ENCODE assay signal across 37 cellular contexts in the genomic region with DNA sequence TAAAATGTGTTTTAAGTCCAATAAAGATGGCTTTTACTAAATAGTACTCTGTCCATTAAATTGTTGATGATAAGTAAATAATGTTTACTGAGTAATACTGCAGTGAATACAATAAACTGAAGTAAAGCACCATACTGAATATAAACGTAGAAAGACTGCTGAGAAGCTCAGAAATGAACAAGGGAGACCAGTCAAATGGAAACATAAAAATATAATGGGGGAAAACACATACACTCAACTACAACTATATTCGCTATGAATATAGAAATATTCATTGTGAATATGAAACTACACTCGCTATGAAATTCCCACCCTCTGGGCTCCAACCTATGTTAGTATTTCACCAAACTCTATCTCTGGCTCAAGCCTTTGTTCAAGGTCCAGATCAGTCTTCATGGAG.
"Had no signal": no experiment of that assay in that cellular context is flagged by ENCODE, and none has a peak within 500 bp of the region (broad histone marks: within the 10 kb centered on the region; RNA-seq: fewer than 3 reads in every experiment).

No MANE protein-coding gene starts in this region.

- H3K36me3 Mint-ChIP-seq: WTC11 had no signal

- FAIRE-seq: astrocyte had no signal

- H3K4me3 Mint-ChIP-seq: activated CD4-positive, alpha-beta memory T cell treated with anti-CD3 and anti-CD28 coated beads for 36 hours; activated CD4-positive, alpha-beta T cell treated with anti-CD3 and anti-CD28 coated beads, Interleukin-2, amount 10 ng/mL, durations not matched to agents 24 days and 14 days; activated CD8-positive, alpha-beta T cell treated with anti-CD3 and anti-CD28 coated beads for 36 hours; activated naive CD4-positive, alpha-beta T cell treated with anti-CD3 and anti-CD28 coated beads for 36 hours; activated naive CD8-positive, alpha-beta T cell treated with anti-CD3 and anti-CD28 coated beads for 36 hours; activated T-cell treated with anti-CD3 and anti-CD28 coated beads, Interleukin-2, amount 50 U/mL, for 4 hours; activated T-cell treated with anti-CD3 and anti-CD28 coated beads, Interleukin-2, amount 50 U/mL, for 72 hours; activated T-helper 1 cell treated with anti-CD3 and anti-CD28 coated beads, Interleukin-12 subunit alpha, Interleukin-12 subunit beta, Interleukin-2, Interleukin-4 antibody, amounts not matched to agents 30 ng/mL and 10 ng/mL and 1 ng/mL, durations not matched to agents 14 hours and 24 hours and 36 hours; activated T-helper 17 cell treated with anti-CD3 and anti-CD28 coated beads, Interleukin-2, amount 50 U/mL, for 72 hours; T-helper 1 cell treated with Interleukin-12 subunit alpha and Interleukin-12 subunit beta and Interleukin-4 antibody, amounts not matched to agents 30 μg/mL and 1 μg/mL, for 36 hours; T-helper 2 cell treated with Interferon-gamma antibody and Interleukin-4, amounts not matched to agents 5 μg/mL and 100 μg/mL, for 36 hours; WTC11 had no signal

- H3K4me1 Mint-ChIP-seq: activated CD4-positive, alpha-beta T cell treated with anti-CD3 and anti-CD28 coated beads, Interleukin-2, amount 10 ng/mL, durations not matched to agents 24 days and 14 days; activated T-helper 17 cell treated with anti-CD3 and anti-CD28 coated beads, Interleukin-2, amount 50 U/mL, for 72 hours; WTC11 had no signal

- H3K9me3 ChIP-seq: adrenal gland, body of pancreas, breast epithelium had no signal

- H3K4me3 ChIP-seq: adrenal gland, body of pancreas, breast epithelium had no signal

- H3K27me3 Mint-ChIP-seq: activated CD4-positive, alpha-beta memory T cell treated with anti-CD3 and anti-CD28 coated beads for 36 hours; activated CD4-positive, alpha-beta T cell treated with anti-CD3 and anti-CD28 coated beads, Interleukin-2, amount 10 ng/mL, durations not matched to agents 24 days and 14 days; activated CD8-positive, alpha-beta T cell treated with anti-CD3 and anti-CD28 coated beads for 36 hours; activated naive CD8-positive, alpha-beta T cell treated with anti-CD3 and anti-CD28 coated beads for 36 hours; activated T-helper 17 cell treated with anti-CD3 and anti-CD28 coated beads, Interleukin-2, amount 50 U/mL, for 72 hours had no signal

- H3K27ac ChIP-seq: adrenal gland, body of pancreas, brain microvascular endothelial cell, breast epithelium, WERI-Rb-1 had no signal

- H3K27me3 ChIP-seq: adrenal gland, body of pancreas, brain microvascular endothelial cell, breast epithelium had no signal

- H3K4me1 ChIP-seq: adrenal gland, breast epithelium had no signal

- DNase-seq: activated CD4-positive, alpha-beta memory T cell treated with anti-CD3 and anti-CD28 coated beads for 36 hours; activated CD4-positive, alpha-beta T cell treated with anti-CD3 and anti-CD28 coated beads for 1 hour; activated CD4-positive, alpha-beta T cell treated with anti-CD3 and anti-CD28 coated beads for 4 hours; activated CD4-positive, alpha-beta T cell treated with anti-CD3 and anti-CD28 coated beads, Interleukin-2, amount 10 ng/mL, durations not matched to agents 24 days and 14 days; activated CD4-positive, alpha-beta T cell treated with anti-CD3 and anti-CD28 coated beads, Interleukin-2, amount 50 U/mL, for 1 hour; activated CD4-positive, alpha-beta T cell treated with anti-CD3 and anti-CD28 coated beads, Interleukin-2, amount 50 U/mL, for 4 hours; activated CD4-positive, CD25-positive, alpha-beta regulatory T cell; activated CD8-positive, alpha-beta memory T cell treated with anti-CD3 and anti-CD28 coated beads, Interleukin-2, amount 50 U/mL, for 4 hours; activated CD8-positive, alpha-beta T cell treated with anti-CD3 and anti-CD28 coated beads for 36 hours; activated effector memory CD4-positive, alpha-beta T cell treated with anti-CD3 and anti-CD28 coated beads, Interleukin-2, amount 50 U/mL, for 16 hours; activated gamma-delta T cell treated with Interleukin-2 at 50 U/mL for 16 hours; activated naive CD4-positive, alpha-beta T cell; activated naive CD4-positive, alpha-beta T cell treated with anti-CD3 and anti-CD28 coated beads for 36 hours; activated naive CD4-positive, alpha-beta T cell treated with anti-CD3 and anti-CD28 coated beads, Interleukin-2, amount 50 U/mL, for 16 hours; activated naive CD8-positive, alpha-beta T cell treated with anti-CD3 and anti-CD28 coated beads for 36 hours; activated T-cell treated with anti-CD3 and anti-CD28 coated beads for 4 hours; activated T-cell treated with anti-CD3 and anti-CD28 coated beads, Interleukin-2, amount 50 U/mL, for 1 hour; activated T-cell treated with anti-CD3 and anti-CD28 coated beads, Interleukin-2, amount 50 U/mL, for 4 hours; activated T-cell treated with anti-CD3 and anti-CD28 coated beads, Interleukin-2, amount 50 U/mL, for 72 hours; adrenal gland; amniotic stem cell; aorta; body of pancreas; brain microvascular endothelial cell; central memory CD4-positive, alpha-beta T cell; T-helper 1 cell; T-helper 2 cell; T-helper 9 cell; WERI-Rb-1 had no signal

- H3K27ac Mint-ChIP-seq: activated CD4-positive, alpha-beta memory T cell treated with anti-CD3 and anti-CD28 coated beads for 36 hours; activated CD4-positive, alpha-beta T cell treated with anti-CD3 and anti-CD28 coated beads, Interleukin-2, amount 10 ng/mL, durations not matched to agents 24 days and 14 days; activated CD8-positive, alpha-beta T cell treated with anti-CD3 and anti-CD28 coated beads for 36 hours; activated naive CD4-positive, alpha-beta T cell treated with anti-CD3 and anti-CD28 coated beads for 36 hours; activated naive CD4-positive, alpha-beta T cell treated with anti-CD3 and anti-CD28 coated beads, Interleukin-2, amount 50 U/mL, for 72 hours; activated naive CD8-positive, alpha-beta T cell treated with anti-CD3 and anti-CD28 coated beads for 36 hours; activated T-cell treated with anti-CD3 and anti-CD28 coated beads, Interleukin-2, amount 50 U/mL, for 72 hours; activated T-helper 1 cell treated with anti-CD3 and anti-CD28 coated beads, Interleukin-12 subunit alpha, Interleukin-12 subunit beta, Interleukin-2, Interleukin-4 antibody, amounts not matched to agents 30 ng/mL and 10 ng/mL and 1 ng/mL, durations not matched to agents 14 hours and 24 hours and 36 hours; activated T-helper 17 cell treated with anti-CD3 and anti-CD28 coated beads, Interleukin-2, amount 50 U/mL, for 72 hours; T-helper 1 cell treated with Interleukin-12 subunit alpha and Interleukin-12 subunit beta and Interleukin-4 antibody, amounts not matched to agents 30 μg/mL and 1 μg/mL, for 36 hours; T-helper 2 cell treated with Interferon-gamma antibody and Interleukin-4, amounts not matched to agents 5 μg/mL and 100 μg/mL, for 36 hours; WTC11 had no signal

- H3K36me3 ChIP-seq: adrenal gland, brain microvascular endothelial cell, breast epithelium had no signal

- ATAC-seq: activated CD8-positive, alpha-beta T cell treated with anti-CD3 and anti-CD28 coated beads for 36 hours; activated T-cell treated with anti-CD3 and anti-CD28 coated beads, Interleukin-2, amount 50 U/mL, for 4 hours; activated T-helper 17 cell treated with anti-CD3 and anti-CD28 coated beads, Interleukin-2, amount 50 U/mL, for 72 hours; body of pancreas; WTC11 had no signal

- H3K9me3 Mint-ChIP-seq: activated CD4-positive, alpha-beta memory T cell treated with anti-CD3 and anti-CD28 coated beads for 36 hours; activated CD4-positive, alpha-beta T cell treated with anti-CD3 and anti-CD28 coated beads, Interleukin-2, amount 10 ng/mL, durations not matched to agents 24 days and 14 days; activated CD8-positive, alpha-beta T cell treated with anti-CD3 and anti-CD28 coated beads for 36 hours; activated naive CD4-positive, alpha-beta T cell treated with anti-CD3 and anti-CD28 coated beads for 36 hours; activated naive CD4-positive, alpha-beta T cell treated with anti-CD3 and anti-CD28 coated beads, Interleukin-2, amount 50 U/mL, for 72 hours; activated naive CD8-positive, alpha-beta T cell treated with anti-CD3 and anti-CD28 coated beads for 36 hours; activated T-cell treated with anti-CD3 and anti-CD28 coated beads, Interleukin-2, amount 50 U/mL, for 4 hours; activated T-cell treated with anti-CD3 and anti-CD28 coated beads, Interleukin-2, amount 50 U/mL, for 72 hours; activated T-helper 1 cell treated with anti-CD3 and anti-CD28 coated beads, Interleukin-12 subunit alpha, Interleukin-12 subunit beta, Interleukin-2, Interleukin-4 antibody, amounts not matched to agents 30 ng/mL and 10 ng/mL and 1 ng/mL, durations not matched to agents 14 hours and 24 hours and 36 hours; activated T-helper 17 cell treated with anti-CD3 and anti-CD28 coated beads, Interleukin-2, amount 50 U/mL, for 72 hours; T-helper 1 cell treated with Interleukin-12 subunit alpha and Interleukin-12 subunit beta and Interleukin-4 antibody, amounts not matched to agents 30 μg/mL and 1 μg/mL, for 36 hours; T-helper 2 cell treated with Interferon-gamma antibody and Interleukin-4, amounts not matched to agents 5 μg/mL and 100 μg/mL, for 36 hours; WTC11 had no signal
